20 cellular contexts compared by ENCODE assay signal in genomic region chr16:7343271-7343670, GRCh38. TPM values are rescaled to one million over a fixed set of nuclear protein-coding genes. Genes with fewer than 3 reads are reported as not detected.
DNase-seq lines count a peak whose midpoint lies in the region; ATAC-seq, FAIRE-seq and TF ChIP-seq lines count a peak whose summit lies in the region.
"Had no signal": no experiment of that assay in that cellular context is flagged by ENCODE, and none has a peak within 500 bp of the region (broad histone marks: within the 10 kb centered on the region; RNA-seq: fewer than 3 reads in every experiment).

No MANE protein-coding gene starts in this region.

- DNase-seq in NCI-H748 (lab: John Stamatoyannopoulos, UW; ENCODE audit: unreplicated experiment) (peak; percentile 7), NCI-H748 treated with DMSO at 0.1 percent for 48 hours (lab: John Stamatoyannopoulos, UW) (no peak), K562 (ENCODE audit: extremely low read depth in 1 of 4, low spot score in 3 of 4) (no peak), osteoblast (ENCODE audit: insufficient read length, low spot score, missing footprints) (peak; percentile 37), SKM-1 treated with dmso at 0.1 percent for 144 hours (lab: John Stamatoyannopoulos, UW; ENCODE audit: unreplicated experiment) (no peak)
- DNase-seq: Caco-2; CD8-positive, alpha-beta memory T cell; DND-41; GDM1; HCEC 1CT; HFFc6 had no signal

- H3K79me2 ChIP-seq in K562 (ENCODE audit: control insufficient read depth, insufficient read depth, low read length) (no peaks in the 10 kb centered on the region), osteoblast (ENCODE audit: insufficient read depth, low read length) (no peaks in the 10 kb centered on the region)

- WGBS in K562 (ENCODE audit: insufficient coverage, low coverage, missing lambda C conversion rate), result 6% methylated on average over 6 of the region's 6 CpGs

- H3K27ac ChIP-seq in K562 (ENCODE audit: extremely low read depth, low read depth, low read length) (no peak overlapping the region), osteoblast (ENCODE audit: low read depth, low read length) (no peak overlapping the region)
- H3K27ac ChIP-seq: 22Rv1, HL-60 had no signal

- intact Hi-C loops in K562 (cut with micrococcal nuclease), result no loop called here

- TF ChIP-seq RAD21 in K562 (CRISPR knock-in tag; conservative IDR thresholded peaks at IDR 0.05 in 1 of 2, IDR thresholded peaks at IDR 0.05 in 1 of 2), result no peak

- H3K9ac ChIP-seq in K562 (ENCODE audit: insufficient read depth in 1 of 2, low read depth in 2 of 2, low read length in 2 of 2), result no peak overlapping the region

- in situ Hi-C loops in K562 (cut with MboI), result no loop called here

- FAIRE-seq in K562 (lab: Jason Lieb, UNC), result no peak
- FAIRE-seq: GM12892, GM19239 had no signal

- TF ChIP-seq POLR2A in K562 (conservative IDR thresholded peaks at IDR 0.05), result no peak

- H3K9me3 ChIP-seq in K562 (replicated peaks; ENCODE audit: control insufficient read depth, insufficient read depth, low read depth, low read length) (no peaks in the 10 kb centered on the region), osteoblast (ENCODE audit: low read depth, low read length) (no peaks in the 10 kb centered on the region)
- H3K9me3 ChIP-seq: Caco-2 had no signal

- peaks cover 3 to 5% of the 10 kb centered on the region in 2 experiments; a peak in 2 of 5 replicates for H3K27me3 ChIP-seq in K562 (ENCODE audit: control insufficient read depth in 2 of 2, insufficient read depth in 2 of 2, low read length in 2 of 2)
- H3K27me3 ChIP-seq in osteoblast (ENCODE audit: insufficient read depth, low read length), result no peaks in the 10 kb centered on the region

- no peaks in the 10 kb centered on the region for H3K9me1 ChIP-seq in K562 (ENCODE audit: control insufficient read depth, insufficient read depth, low read length)

- H2AFZ ChIP-seq in K562 (ENCODE audit: low read depth, low read length) (no peak overlapping the region), osteoblast (ENCODE audit: low read length) (no peak overlapping the region)

- H4K20me1 ChIP-seq in K562 (replicated peaks; ENCODE audit: control insufficient read depth, insufficient read depth, low read length) (no peaks in the 10 kb centered on the region), osteoblast (ENCODE audit: insufficient read depth, low read length) (no peaks in the 10 kb centered on the region)

- TF ChIP-seq CTCF in K562 (IDR thresholded peaks at IDR 0.05 in 2 of 3, conservative IDR thresholded peaks at IDR 0.05 in 1 of 3; ENCODE audit: insufficient read depth in 2 of 3, low read depth in 1 of 3, low read length in 3 of 3) (no peak), osteoblast (IDR thresholded peaks at IDR 0.05; ENCODE audit: extremely low read depth, low read depth, low read length) (no peak)

- no peaks in the 10 kb centered on the region for H3K4me1 ChIP-seq in K562 (replicated peaks in 1 of 2; ENCODE audit: control insufficient read depth in 2 of 2, insufficient read depth in 2 of 2, low read length in 2 of 2)
- no peaks in the 10 kb centered on the region for H3K4me1 ChIP-seq in osteoblast (ENCODE audit: insufficient read depth, low read length)
- H3K4me1 ChIP-seq: Caco-2 had no signal

- BruUV-seq in K562 (replicated peaks; lab: Mats Ljungman, UMichigan), result no TSS peak

- no peak overlapping the region for H3K4me2 ChIP-seq in K562 (ENCODE audit: insufficient read depth, low read length)
- no peak overlapping the region for H3K4me2 ChIP-seq in osteoblast (ENCODE audit: insufficient read depth, low read length)

- POLR2A ChIA-PET in K562 (lab: Yijun Ruan, JAX), result no interaction called here

- H3K4me3 ChIP-seq in K562 (no peak overlapping the region), osteoblast (ENCODE audit: insufficient read depth, low read length) (no peak overlapping the region)

- H3K36me3 ChIP-seq in K562 (ENCODE audit: control insufficient read depth, insufficient read depth, low read length), result no peaks in the 10 kb centered on the region
- no peaks in the 10 kb centered on the region for H3K36me3 ChIP-seq in osteoblast (ENCODE audit: insufficient read depth, low read length)

- CTCF ChIA-PET in K562 (lab: Yijun Ruan, JAX; ENCODE audit: low intra/inter-chr PET ratio), result no interaction called here

- ATAC-seq in K562 (no peak), GM18858 (IDR thresholded peaks at IDR 0.05; ENCODE audit: unreplicated experiment) (no peak), HG03520 (IDR thresholded peaks at IDR 0.05; ENCODE audit: unreplicated experiment) (no peak)

- TF ChIP-seq EP300 in K562 (IDR thresholded peaks at IDR 0.05; ENCODE audit: low read length), result no peak

TF ChIP-seq in K562, 482 proteins besides CTCF, POLR2A, EP300 and RAD21:
- TF ChIP-seq PKNOX1 (IDR thresholded peaks at IDR 0.05), result 0 out of 2 replicates have a peak, but pooled peaks have one; percentile 18
- TF ChIP-seq PURB (CRISPR knock-in tag; IDR thresholded peaks at IDR 0.05; ENCODE audit: low read depth), result no peak

RNA-seq across cellular contexts. Expression of gene RBFOX1, which starts 10.6 kb away (rescaled TPM):
- not detected in 2 replicates for total RNA-seq in K562 (2011; cell fraction: chromatin; rRNA removed; ENCODE audit: low replicate concordance)
- not detected in 2 replicates for total RNA-seq in K562 (2011; cell fraction: nucleolus; rRNA removed)
- not detected in 2 replicates for total RNA-seq in K562 (2011; cell fraction: nucleoplasm; rRNA removed)
- total RNA-seq in K562 (2014; rRNA removed) (not detected in 2 replicates), K562 (2014; rRNA removed; fragmentation: Illumina TruSeq; extraction: Trizol) (not detected in 2 replicates), K562 (2015; rRNA removed; fragmentation: Illumina TruSeq; extraction: Trizol) (not detected in 2 replicates), K562 (2021) (not detected in 2 replicates), osteoblast (not detected in 2 replicates)
- polyA plus RNA-seq in K562 (2011; rRNA removed) (not detected in 2 replicates), K562 (2014; fragmentation: Illumina TruSeq; extraction: Trizol) (not detected in 2 replicates), K562 (2014; fragmentation: Nextera tagmentation; extraction: Ambion mirVana) (under 1 TPM in 1 of 2 experiments, not detected in 1; 0.03 TPM), K562 (2014; rRNA removed) (not detected in 2 replicates)
- not detected in 2 replicates for polyA plus RNA-seq in K562 (2011; cell fraction: cytosol; rRNA removed)
- not detected in 2 replicates for polyA plus RNA-seq in K562 (2011; cell fraction: nucleus; rRNA removed)
- 0.04 and 0.06 TPM in 2 replicates for polyA plus RNA-seq in K562 (2012)
- not detected in 2 replicates for polyA minus RNA-seq in K562 (2011; rRNA and poly(A)+ RNA removed)
- not detected in 2 replicates for polyA minus RNA-seq in K562 (2011; cell fraction: cytosol; rRNA and poly(A)+ RNA removed)
- not detected in 2 replicates for polyA minus RNA-seq in K562 (2011; cell fraction: nucleus; rRNA and poly(A)+ RNA removed)
- total RNA-seq: CD8-positive, alpha-beta memory T cell; H4; HFFc6 had no signal
- polyA plus RNA-seq: BJ; CD14-positive monocyte; CD8-positive, alpha-beta memory T cell had no signal

Comparison
In these comparisons a context has a peak if more than half of its experiments do, and no peak if none do; other contexts are left out.
1. DNase-seq: peak in NCI-H748 (single experiment) and osteoblast (single experiment); none in NCI-H748 treated with DMSO at 0.1 percent for 48 hours (single experiment), K562 (0 of 4) and SKM-1 treated with dmso at 0.1 percent for 144 hours (single experiment).